Comparison of ENCODE assay signal across 9 cellular contexts in the genomic region with DNA sequence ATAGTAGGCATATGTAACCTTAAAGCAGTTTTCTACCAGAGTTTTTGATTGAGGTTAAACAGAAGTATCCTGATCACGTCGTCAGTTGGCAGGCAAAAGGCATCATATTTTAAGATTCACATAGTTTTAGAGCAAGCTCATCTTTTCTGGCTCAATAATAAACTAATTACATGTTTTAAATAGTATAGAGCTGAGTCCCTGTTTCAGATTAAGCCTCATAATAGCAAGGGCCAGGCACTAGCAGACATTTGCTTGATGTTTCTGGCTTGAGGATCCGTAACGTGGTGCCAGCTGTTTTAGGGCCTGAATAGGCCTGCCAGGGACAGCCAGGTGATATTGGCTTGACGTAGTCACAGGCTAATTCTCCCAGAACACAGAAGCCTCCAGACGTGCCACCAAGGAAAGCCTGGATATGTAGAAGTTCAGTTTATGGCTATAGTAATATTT.
DNase-seq lines count a peak whose midpoint lies in the region; ATAC-seq lines count a peak whose summit lies in the region.
"Had no signal": no experiment of that assay in that cellular context is flagged by ENCODE, and none has a peak within 500 bp of the region (broad histone marks: within the 10 kb centered on the region; RNA-seq: fewer than 3 reads in every experiment).

No MANE protein-coding gene starts in this region.

- H3K9ac ChIP-seq in adipocyte (ENCODE audit: low read length) (peak overlapping the region; percentile 72), rectal smooth muscle tissue (ENCODE audit: low read length) (no peak overlapping the region)

- no peaks in the 10 kb centered on the region for H3K36me3 Mint-ChIP-seq in activated T-helper 1 cell treated with anti-CD3 and anti-CD28 coated beads, Interleukin-12 subunit alpha, Interleukin-12 subunit beta, Interleukin-2, Interleukin-4 antibody, amounts not matched to agents 30 ng/mL and 10 ng/mL and 1 ng/mL, durations not matched to agents 14 hours and 24 hours and 36 hours (ENCODE audit: low read depth)

- DNase-seq in EH (ENCODE audit: low read depth) = peak; percentile 92
- peak; percentile 92 for DNase-seq in adipocyte (ENCODE audit: low read depth)
- DNase-seq in glomerular visceral epithelial cell (ENCODE audit: extremely low spot score) = peak; percentile 47
- DNase-seq in NK-92 treated with Interleukin-12 subunit alpha and Interleukin-12 subunit beta, amount 100 ng/mL, for 24 hours (lab: John Stamatoyannopoulos, UW) = no peak
- no peak for DNase-seq in activated T-helper 1 cell treated with anti-CD3 and anti-CD28 coated beads, Interleukin-12 subunit alpha, Interleukin-12 subunit beta, Interleukin-2, Interleukin-4 antibody, amounts not matched to agents 30 ng/mL and 10 ng/mL and 1 ng/mL, durations not matched to agents 14 hours and 24 hours and 36 hours (ENCODE audit: low spot score)

- no peak overlapping the region for H3K4me3 Mint-ChIP-seq in activated T-helper 1 cell treated with anti-CD3 and anti-CD28 coated beads, Interleukin-12 subunit alpha, Interleukin-12 subunit beta, Interleukin-2, Interleukin-4 antibody, amounts not matched to agents 30 ng/mL and 10 ng/mL and 1 ng/mL, durations not matched to agents 14 hours and 24 hours and 36 hours
- H3K4me3 Mint-ChIP-seq: type B pancreatic cell had no signal

- no peak overlapping the region for H3K27ac Mint-ChIP-seq in activated T-helper 1 cell treated with anti-CD3 and anti-CD28 coated beads, Interleukin-12 subunit alpha, Interleukin-12 subunit beta, Interleukin-2, Interleukin-4 antibody, amounts not matched to agents 30 ng/mL and 10 ng/mL and 1 ng/mL, durations not matched to agents 14 hours and 24 hours and 36 hours
- H3K27ac Mint-ChIP-seq: type B pancreatic cell had no signal

- H3K9me3 ChIP-seq in adipocyte (ENCODE audit: control insufficient read depth, low read length) = no peaks in the 10 kb centered on the region

- H3K36me3 ChIP-seq in adipocyte (ENCODE audit: control insufficient read depth, insufficient read depth, low read length, severe bottlenecking) (no peaks in the 10 kb centered on the region), rectal smooth muscle tissue (ENCODE audit: control insufficient read depth, insufficient read depth, low read length) (no peaks in the 10 kb centered on the region)

- no peaks in the 10 kb centered on the region for H3K27me3 Mint-ChIP-seq in activated T-helper 1 cell treated with anti-CD3 and anti-CD28 coated beads, Interleukin-12 subunit alpha, Interleukin-12 subunit beta, Interleukin-2, Interleukin-4 antibody, amounts not matched to agents 30 ng/mL and 10 ng/mL and 1 ng/mL, durations not matched to agents 14 hours and 24 hours and 36 hours (ENCODE audit: insufficient read depth)
- H3K27me3 Mint-ChIP-seq: type B pancreatic cell had no signal

- peak overlapping the region; percentile 85 for H3K27ac ChIP-seq in rectal smooth muscle tissue (ENCODE audit: low read depth, low read length)

- ATAC-seq in GM18520 (IDR thresholded peaks at IDR 0.05; ENCODE audit: unreplicated experiment) (no peak), HG03460 (IDR thresholded peaks at IDR 0.05; ENCODE audit: unreplicated experiment) (no peak)

- H3K4me1 ChIP-seq in adipocyte (ENCODE audit: control insufficient read depth, insufficient read depth, low read length) (peaks cover 93% of the 10 kb centered on the region), rectal smooth muscle tissue (ENCODE audit: control insufficient read depth, insufficient read depth, low read length) (peaks cover 48% of the 10 kb centered on the region)

- peak overlapping the region; percentile 26 for H3K4me3 ChIP-seq in adipocyte (ENCODE audit: low read length)
- H3K4me3 ChIP-seq in rectal smooth muscle tissue (ENCODE audit: low read length) = no peak overlapping the region

- intact Hi-C loops in activated T-helper 1 cell treated with anti-CD3 and anti-CD28 coated beads, Interleukin-12 subunit alpha, Interleukin-12 subunit beta, Interleukin-2, Interleukin-4 antibody, amounts not matched to agents 30 ng/mL and 10 ng/mL and 1 ng/mL, durations not matched to agents 14 hours and 24 hours and 36 hours (cut with micrococcal nuclease) = no loop called here

- peaks cover 7% of the 10 kb centered on the region for H3K4me1 Mint-ChIP-seq in activated T-helper 1 cell treated with anti-CD3 and anti-CD28 coated beads, Interleukin-12 subunit alpha, Interleukin-12 subunit beta, Interleukin-2, Interleukin-4 antibody, amounts not matched to agents 30 ng/mL and 10 ng/mL and 1 ng/mL, durations not matched to agents 14 hours and 24 hours and 36 hours (ENCODE audit: low read depth)

- H3K27me3 ChIP-seq in adipocyte (replicated peaks; ENCODE audit: control insufficient read depth, insufficient read depth, low read length) = no peaks in the 10 kb centered on the region
- no peaks in the 10 kb centered on the region for H3K27me3 ChIP-seq in rectal smooth muscle tissue (ENCODE audit: control insufficient read depth, insufficient read depth, low read length)

- H3K9me3 Mint-ChIP-seq in activated T-helper 1 cell treated with anti-CD3 and anti-CD28 coated beads, Interleukin-12 subunit alpha, Interleukin-12 subunit beta, Interleukin-2, Interleukin-4 antibody, amounts not matched to agents 30 ng/mL and 10 ng/mL and 1 ng/mL, durations not matched to agents 14 hours and 24 hours and 36 hours = no peaks in the 10 kb centered on the region
- H3K9me3 Mint-ChIP-seq: type B pancreatic cell had no signal

Comparison
In these comparisons a context has a peak if more than half of its experiments do, and no peak if none do; other contexts are left out.
1. DNase-seq: peak in EH (single experiment), adipocyte (single experiment) and glomerular visceral epithelial cell (single experiment); none in NK-92 treated with Interleukin-12 subunit alpha and Interleukin-12 subunit beta, amount 100 ng/mL, for 24 hours (single experiment) and activated T-helper 1 cell treated with anti-CD3 and anti-CD28 coated beads, Interleukin-12 subunit alpha, Interleukin-12 subunit beta, Interleukin-2, Interleukin-4 antibody, amounts not matched to agents 30 ng/mL and 10 ng/mL and 1 ng/mL, durations not matched to agents 14 hours and 24 hours and 36 hours (single experiment).